ENCODE assay signal across 28 cellular contexts in the genomic region with DNA sequence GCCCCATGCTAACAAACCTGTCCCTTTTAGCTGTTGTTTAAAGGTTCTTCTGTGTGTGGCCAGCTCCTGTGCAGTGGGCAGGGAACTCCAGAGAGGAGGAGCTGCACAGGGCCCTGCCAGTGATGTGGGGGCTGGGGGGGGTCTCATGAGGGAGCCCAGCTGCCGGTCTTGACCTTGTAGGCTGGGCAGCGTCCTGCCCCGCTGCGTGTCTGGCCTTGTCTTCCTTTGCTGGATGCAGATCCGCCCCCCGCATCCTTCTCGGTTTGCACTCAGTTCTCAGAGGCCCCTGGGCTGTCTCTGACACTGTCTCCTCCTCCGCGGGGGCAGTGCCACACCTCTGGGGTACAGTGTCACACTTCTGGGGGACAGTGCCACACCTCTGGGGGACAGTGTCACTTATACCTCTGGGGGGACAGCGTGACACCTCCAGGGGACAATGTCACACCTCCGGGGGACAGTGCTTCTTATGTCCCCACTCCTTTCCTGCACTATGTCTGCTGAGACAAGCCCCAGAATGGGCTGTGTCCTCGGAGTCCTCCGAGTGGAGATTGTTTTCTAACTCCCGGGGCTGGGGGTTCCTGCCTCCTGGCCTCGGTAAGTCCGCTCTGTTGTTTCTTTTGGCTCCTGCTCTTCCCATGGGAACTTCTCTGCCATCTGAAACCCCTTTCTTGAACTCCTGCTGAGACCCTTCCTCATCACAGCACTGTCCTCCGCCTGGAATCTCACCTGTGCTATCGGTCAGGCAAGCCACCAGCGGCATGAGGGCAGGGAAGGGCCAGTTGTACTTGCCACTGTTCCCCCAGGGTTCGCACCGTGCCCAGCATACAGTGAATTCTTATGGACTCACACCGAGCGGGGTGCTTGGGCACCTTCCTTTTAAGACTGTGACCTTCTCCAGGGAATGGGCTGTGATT.
A peak's percentile ranks its signal among the peaks of the same experiment; 100 is the strongest.
DNase-seq lines count a peak whose midpoint lies in the region; FAIRE-seq and TF ChIP-seq lines count a peak whose summit lies in the region.
"Had no signal": no experiment of that assay in that cellular context is flagged by ENCODE, and none has a peak within 500 bp of the region (broad histone marks: within the 10 kb centered on the region; RNA-seq: fewer than 3 reads in every experiment).

No MANE protein-coding gene starts in this region.

- H3K27me3 Mint-ChIP-seq in osteocyte (ENCODE audit: unreplicated experiment) = no peaks in the 10 kb centered on the region
- H3K27me3 Mint-ChIP-seq in type B pancreatic cell = no peaks in the 10 kb centered on the region

- H3K4me3 Mint-ChIP-seq in osteocyte (ENCODE audit: unreplicated experiment) (no peak overlapping the region), type B pancreatic cell (no peak overlapping the region)
- H3K4me3 Mint-ChIP-seq: CD14-positive monocyte; CD8-positive, alpha-beta memory T cell; IgD-negative memory B cell had no signal

- H3K9me3 Mint-ChIP-seq in osteocyte (ENCODE audit: unreplicated experiment) (peaks cover 45% of the 10 kb centered on the region), type B pancreatic cell (peaks cover 4% of the 10 kb centered on the region)
- H3K9me3 Mint-ChIP-seq: CD8-positive, alpha-beta memory T cell had no signal

- TF ChIP-seq CTCF in osteocyte (IDR thresholded peaks at IDR 0.05) = no peak
- TF ChIP-seq CTCF in type B pancreatic cell (conservative IDR thresholded peaks at IDR 0.05) = no peak

- no peak for TF ChIP-seq POLR2A in GM12891 (IDR thresholded peaks at IDR 0.05; ENCODE audit: low read depth, low read length)

- H3K4me1 Mint-ChIP-seq in osteocyte (ENCODE audit: unreplicated experiment) (no peaks in the 10 kb centered on the region), type B pancreatic cell (ENCODE audit: unreplicated experiment) (no peaks in the 10 kb centered on the region)
- H3K4me1 Mint-ChIP-seq: CD14-positive monocyte; CD8-positive, alpha-beta memory T cell; IgD-negative memory B cell had no signal

- H3K27ac Mint-ChIP-seq in osteocyte (ENCODE audit: unreplicated experiment) = no peak overlapping the region
- H3K27ac Mint-ChIP-seq in type B pancreatic cell = no peak overlapping the region
- H3K27ac Mint-ChIP-seq: CD14-positive monocyte; CD8-positive, alpha-beta memory T cell; IgD-negative memory B cell had no signal

- no peak for FAIRE-seq in GM12891 (lab: Jason Lieb, UNC)

- peak; percentile 37 for DNase-seq in activated effector memory CD4-positive, alpha-beta T cell treated with anti-CD3 and anti-CD28 coated beads, Interleukin-2, amount 50 U/mL, for 16 hours
- DNase-seq in activated effector memory CD4-positive, alpha-beta T cell treated with Interleukin-2 at 50 U/mL for 16 hours = no peak
- peak; percentile 15 for DNase-seq in islet precursor cell
- peak; percentile 80 for DNase-seq in osteocyte (ENCODE audit: extremely low spot score, unreplicated experiment)
- peak; percentile 56 for DNase-seq in type B pancreatic cell (ENCODE audit: extremely low spot score, unreplicated experiment)
- no peak for DNase-seq in KBM-7
- no peak for DNase-seq in GM12891 (ENCODE audit: insufficient read length, low spot score)
- no peak for DNase-seq in RKO (ENCODE audit: low spot score)
- DNase-seq: 8988T; ACHN; BE2C; Calu3; CD8-positive, alpha-beta memory T cell; DMS153; DND-41; GOT3; HCEC 1CT; NCI-H1092; NCI-H1417 treated with DMSO at 0.1 percent for 48 hours; NCI-H1694 treated with DMSO at 0.1 percent for 48 hours; NCI-H2081; NCI-H2227 treated with DMSO at 0.1 percent for 48 hours; NCI-H526 treated with DMSO at 0.1 percent for 48 hours; PC-9; Right ventricle myocardium superior; RPMI8226 had no signal

- in situ Hi-C loops in KBM-7 (cut with MboI; ENCODE audit: low pct_unique_long_range_greater_than_20kb, low sequenced_read_pairs) = no loop called here

- H3K36me3 Mint-ChIP-seq in osteocyte (ENCODE audit: unreplicated experiment) (no peaks in the 10 kb centered on the region), type B pancreatic cell (no peaks in the 10 kb centered on the region)
- H3K36me3 Mint-ChIP-seq: CD14-positive monocyte; CD8-positive, alpha-beta memory T cell; IgD-negative memory B cell had no signal

TF ChIP-seq in GM12891, 5 proteins besides CTCF, POLR2A, EP300 and RAD21:
- TF ChIP-seq POU2F2 (IDR thresholded peaks at IDR 0.05; ENCODE audit: low read depth, low read length) (no peak), PAX5 (IDR thresholded peaks at IDR 0.05; ENCODE audit: insufficient read depth, low read length, severe bottlenecking) (no peak), POLR2AphosphoS5 (IDR thresholded peaks at IDR 0.05; ENCODE audit: low read depth, low read length) (no peak), TAF1 (IDR thresholded peaks at IDR 0.05; ENCODE audit: low read depth, low read length) (no peak), SPI1 (IDR thresholded peaks at IDR 0.05; ENCODE audit: low read depth, low read length) (no peak)

Comparison
In these comparisons a context has a peak if more than half of its experiments do, and no peak if none do; other contexts are left out.
1. DNase-seq: peak in activated effector memory CD4-positive, alpha-beta T cell treated with anti-CD3 and anti-CD28 coated beads, Interleukin-2, amount 50 U/mL, for 16 hours (single experiment), islet precursor cell (single experiment), osteocyte (single experiment) and type B pancreatic cell (single experiment); none in activated effector memory CD4-positive, alpha-beta T cell treated with Interleukin-2 at 50 U/mL for 16 hours (single experiment), KBM-7 (single experiment), GM12891 (single experiment) and RKO (single experiment).